Comparison of ENCODE assay signal across 13 cellular contexts in the genomic region with DNA sequence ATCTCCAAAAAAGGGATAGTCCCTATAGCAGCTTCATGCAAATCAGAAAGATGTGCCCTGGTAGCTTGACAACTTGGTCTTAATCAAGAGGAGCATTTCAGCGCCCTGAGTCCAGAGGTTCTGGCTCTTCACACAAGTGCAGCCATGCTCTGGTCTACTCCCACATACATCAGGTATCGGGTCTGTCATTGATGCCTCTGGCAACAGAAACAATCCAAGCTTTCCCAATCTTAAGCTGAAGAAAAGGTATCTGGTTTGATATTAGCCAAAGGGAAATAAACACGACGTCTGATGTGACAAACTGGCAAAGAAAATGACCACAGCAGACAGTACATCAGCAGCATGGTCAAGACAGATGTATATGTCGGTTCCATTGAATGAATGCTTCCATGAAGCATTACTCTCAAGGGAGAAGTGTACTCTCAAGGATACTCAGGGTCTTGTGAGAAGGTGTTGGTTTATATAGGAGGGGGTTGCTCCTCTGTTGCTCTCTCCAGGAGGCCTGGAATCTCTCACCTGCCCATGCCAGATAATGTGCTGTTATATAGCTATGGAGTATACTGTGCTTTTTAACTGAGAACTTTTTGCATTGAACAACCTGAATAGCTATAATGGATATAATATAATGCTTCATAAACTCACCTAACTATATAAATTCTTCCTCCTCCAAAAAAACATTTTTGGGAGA.
DNase-seq lines count a peak whose midpoint lies in the region; TF ChIP-seq lines count a peak whose summit lies in the region.
"Had no signal": no experiment of that assay in that cellular context is flagged by ENCODE, and none has a peak within 500 bp of the region (broad histone marks: within the 10 kb centered on the region; RNA-seq: fewer than 3 reads in every experiment).

No MANE protein-coding gene starts in this region.

- peak overlapping the region; percentile 70 for H3K27ac Mint-ChIP-seq in endodermal cell
- H3K27ac Mint-ChIP-seq: CD4-positive, CD25-positive, alpha-beta regulatory T cell had no signal

- intact Hi-C loops in OCI-LY7 (cut with micrococcal nuclease; ENCODE audit: unreplicated experiment): loop anchor here (5.0 to 10.0 kb wide), 4 partner anchors 235 to 373 kb away; no protein-coding TSS in a partner anchor

- POLR2A ChIA-PET in OCI-LY7 (lab: Charles Lee): interaction anchor here (0.6 to 2.2 kb wide), 6 partner anchors 8 to 87 kb away, joined by 3 to 11 read pairs (median 4); no protein-coding TSS in a partner anchor

- no peaks in the 10 kb centered on the region for H3K27me3 ChIP-seq in H7 (ENCODE audit: control insufficient read depth, insufficient read depth, low read length)
- no peaks in the 10 kb centered on the region for H3K27me3 ChIP-seq in endodermal cell (ENCODE audit: control insufficient read depth, insufficient read depth, low read length, poor library complexity, severe bottlenecking)

- H3K36me3 ChIP-seq in H7 (replicated peaks; ENCODE audit: control insufficient read depth, insufficient read depth, low read length) (no peaks in the 10 kb centered on the region), OCI-LY7 (ENCODE audit: insufficient read depth, low read length) (peaks cover 69% of the 10 kb centered on the region), endodermal cell (ENCODE audit: control insufficient read depth, insufficient read depth, low read length) (no peaks in the 10 kb centered on the region)

- H3K4me1 ChIP-seq in OCI-LY7 (ENCODE audit: insufficient read depth, low read length, poor library complexity, severe bottlenecking) (peaks cover 53% of the 10 kb centered on the region), endodermal cell (ENCODE audit: control insufficient read depth, insufficient read depth, low read length) (no peaks in the 10 kb centered on the region)
- H3K4me1 ChIP-seq: A549 had no signal

- H3K9me3 ChIP-seq in OCI-LY7 (ENCODE audit: low read length) (peaks cover 63% of the 10 kb centered on the region), endodermal cell (ENCODE audit: control insufficient read depth, low read length) (no peaks in the 10 kb centered on the region)
- H3K9me3 ChIP-seq: A549 had no signal

- no peak overlapping the region for H3K4me3 ChIP-seq in H7 (ENCODE audit: insufficient read depth, low read depth, low read length)
- H3K4me3 ChIP-seq in OCI-LY7 (ENCODE audit: low read depth, low read length, poor library complexity, severe bottlenecking): no peak overlapping the region
- peak overlapping the region; percentile 32 for H3K4me3 ChIP-seq in endodermal cell (ENCODE audit: low read length)
- H3K4me3 ChIP-seq: A549 had no signal

- no peaks in the 10 kb centered on the region for H3K9me3 Mint-ChIP-seq in endodermal cell

- TF ChIP-seq CTCF in OCI-LY7 (conservative IDR thresholded peaks at IDR 0.05; ENCODE audit: low read length): no peak
- no peak for TF ChIP-seq CTCF in endodermal cell (conservative IDR thresholded peaks at IDR 0.05)

- H3K27ac ChIP-seq in OCI-LY7 (ENCODE audit: low read depth, low read length, poor library complexity, severe bottlenecking) (peak overlapping the region; percentile 100), endodermal cell (ENCODE audit: low read depth, low read length) (no peak overlapping the region)
- H3K27ac ChIP-seq: A549 had no signal

- H2AFZ ChIP-seq in OCI-LY7 (ENCODE audit: low read length): peak overlapping the region; percentile 53; the same call in 1 of the 2 replicates

- no peaks in the 10 kb centered on the region for H4K20me1 ChIP-seq in OCI-LY7 (ENCODE audit: insufficient read depth, low read length)

- no TSS peak for BruUV-seq in OCI-LY7 (replicated peaks; lab: Mats Ljungman, UMichigan)

- H3K36me3 Mint-ChIP-seq in endodermal cell (ENCODE audit: low read depth): no peaks in the 10 kb centered on the region
- H3K36me3 Mint-ChIP-seq: CD4-positive, CD25-positive, alpha-beta regulatory T cell had no signal

- CTCF ChIA-PET in OCI-LY7 (lab: Charles Lee; ENCODE audit: unreplicated experiment): no interaction called here

- H3K4me2 ChIP-seq in OCI-LY7 (ENCODE audit: low read length): no peak overlapping the region
- H3K4me2 ChIP-seq: A549 had no signal

- DNase-seq in H7 (peak; percentile 1), OCI-LY7 (ENCODE audit: low spot score) (no peak), endodermal cell (peak; percentile 67), glomerular visceral epithelial cell (ENCODE audit: extremely low spot score) (no peak), T-helper 2 cell (no peak), AML-193 (lab: John Stamatoyannopoulos, UW) (no peak), SKM-1 (lab: John Stamatoyannopoulos, UW; ENCODE audit: unreplicated experiment) (no peak)
- DNase-seq: CD4-positive, CD25-positive, alpha-beta regulatory T cell; DMS 273 treated with DMSO at 0.1 percent for 48 hours; GOT3; IMR-90; KBM-7 had no signal

- H3K27me3 Mint-ChIP-seq in endodermal cell (ENCODE audit: insufficient read depth): no peaks in the 10 kb centered on the region
- H3K27me3 Mint-ChIP-seq: CD4-positive, CD25-positive, alpha-beta regulatory T cell had no signal

- peaks cover 6% of the 10 kb centered on the region for H3K4me1 Mint-ChIP-seq in endodermal cell
- H3K4me1 Mint-ChIP-seq: CD4-positive, CD25-positive, alpha-beta regulatory T cell had no signal

- no peaks in the 10 kb centered on the region for H3K9me2 ChIP-seq in OCI-LY7 (ENCODE audit: insufficient read depth, low read length)

- no peak overlapping the region for H3K4me3 Mint-ChIP-seq in endodermal cell
- H3K4me3 Mint-ChIP-seq: CD4-positive, CD25-positive, alpha-beta regulatory T cell had no signal

- no peak overlapping the region for H3K9ac ChIP-seq in endodermal cell (ENCODE audit: extremely low read depth, low read length, poor library complexity, severe bottlenecking)

- H3K79me2 ChIP-seq in OCI-LY7 (ENCODE audit: insufficient read depth, low read depth, low read length): no peaks in the 10 kb centered on the region

- WGBS in endodermal cell (ENCODE audit: insufficient coverage in 1 of 2, insufficient read length in 1 of 2), 2 experiments: 91 to 97% methylated on average over 4 to 5 of the region's 5 CpGs

Comparison
In these comparisons a context has a peak if more than half of its experiments do, and no peak if none do; other contexts are left out.
1. DNase-seq: peak in H7 (single experiment) and endodermal cell (single experiment); none in OCI-LY7 (single experiment), glomerular visceral epithelial cell (single experiment), T-helper 2 cell (0 of 5), AML-193 (0 of 2) and SKM-1 (single experiment).